ENCODE assay signal across 13 cellular contexts in the genomic region with DNA sequence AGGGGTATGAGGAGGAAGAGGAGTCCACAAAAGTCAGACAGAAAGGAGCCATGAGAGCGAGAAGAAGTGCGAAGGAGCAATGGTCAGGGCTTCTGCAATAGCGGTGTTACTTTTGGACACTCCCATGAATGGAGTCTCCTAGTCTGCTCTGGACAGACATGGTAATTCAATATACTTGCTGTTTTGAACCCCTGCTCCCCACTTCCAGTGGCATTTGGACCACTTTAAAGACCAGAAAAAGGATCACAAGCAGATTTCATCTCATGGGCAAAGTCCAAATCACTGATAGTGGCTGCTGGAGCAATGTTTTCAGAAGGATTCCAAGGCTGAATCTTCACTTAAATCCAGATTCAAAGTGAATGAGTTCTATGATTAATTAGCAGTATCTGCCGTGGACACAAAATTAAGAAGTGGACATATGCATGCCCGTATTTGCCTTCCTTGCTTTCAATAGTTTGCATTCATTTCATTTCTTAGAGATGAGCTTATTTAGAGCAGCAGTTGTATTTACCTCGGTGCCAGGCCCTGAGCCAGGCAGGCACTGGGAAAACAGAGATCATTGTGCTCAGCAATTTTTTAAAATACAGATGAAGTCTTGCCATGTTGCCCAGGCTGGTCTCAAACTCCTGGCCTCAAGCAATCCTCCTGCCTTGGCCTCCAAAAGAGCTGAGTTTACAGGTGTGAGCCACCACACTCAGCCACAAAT.
DNase-seq lines count a peak whose midpoint lies in the region; ATAC-seq and TF ChIP-seq lines count a peak whose summit lies in the region.
"Had no signal": no experiment of that assay in that cellular context is flagged by ENCODE, and none has a peak within 500 bp of the region (broad histone marks: within the 10 kb centered on the region; RNA-seq: fewer than 3 reads in every experiment).

No MANE protein-coding gene starts in this region.

- no peaks in the 10 kb centered on the region for H3K9me3 ChIP-seq in left ventricle myocardium inferior (replicated peaks)
- no peaks in the 10 kb centered on the region for H3K9me3 ChIP-seq in right cardiac atrium (ENCODE audit: control insufficient read depth, low read length)
- H3K9me3 ChIP-seq in mesenchymal stem cell (ENCODE audit: control insufficient read depth, low read length), result no peaks in the 10 kb centered on the region
- H3K9me3 ChIP-seq in vagina, result no peaks in the 10 kb centered on the region
- H3K9me3 ChIP-seq in neuronal stem cell (replicated peaks in 1 of 2; ENCODE audit: control insufficient read depth in 2 of 2, insufficient read depth in 1 of 2, low read depth in 1 of 2, low read length in 2 of 2), result no peaks in the 10 kb centered on the region
- H3K9me3 ChIP-seq: BE2C had no signal

- no peak for TF ChIP-seq CTCF in left ventricle myocardium inferior (IDR thresholded peaks at IDR 0.05; ENCODE audit: borderline replicate concordance)
- no peak for TF ChIP-seq CTCF in vagina (IDR thresholded peaks at IDR 0.05)
- no peak for TF ChIP-seq CTCF in GM13976 (IDR thresholded peaks at IDR 0.05; ENCODE audit: borderline replicate concordance, control extremely low read depth, extremely low read depth, insufficient read depth, missing control alignments)

- WGBS in right cardiac atrium, result 67% methylated on average over 6 of the region's 6 CpGs
- WGBS in mesenchymal stem cell, result 89% methylated on average over 6 of the region's 6 CpGs
- WGBS in neuronal stem cell (ENCODE audit: extremely low coverage in 2 of 2, insufficient read length in 2 of 2, insufficient replicate concordance in 1 of 2), 2 donors, result no CpG with 5 or more reads among the region's 6 CpGs

- H4K91ac ChIP-seq in mesenchymal stem cell (ENCODE audit: low read length) (no peak overlapping the region), neuronal stem cell (ENCODE audit: low read depth, low read length, poor library complexity) (no peak overlapping the region)

- no peak for TF ChIP-seq POLR2A in vagina (IDR thresholded peaks at IDR 0.05)

- H3K14ac ChIP-seq in mesenchymal stem cell (ENCODE audit: low read length in 2 of 2) (no peak overlapping the region), neuronal stem cell (ENCODE audit: low read length) (no peak overlapping the region)

- H2AFZ ChIP-seq in mesenchymal stem cell (ENCODE audit: low read depth, low read length) (no peak overlapping the region), neuronal stem cell (ENCODE audit: low read length) (no peak overlapping the region)

- H3K9ac ChIP-seq in mesenchymal stem cell (ENCODE audit: low read length) (peak overlapping the region; percentile 6), neuronal stem cell (ENCODE audit: low read depth, low read length, poor library complexity) (no peak overlapping the region)

- H3K27me3 ChIP-seq in left ventricle myocardium inferior (ENCODE audit: low read depth) (no peaks in the 10 kb centered on the region), right cardiac atrium (ENCODE audit: control insufficient read depth, insufficient read depth) (no peaks in the 10 kb centered on the region), mesenchymal stem cell (ENCODE audit: control insufficient read depth in 1 of 2, insufficient read depth in 1 of 2, low read length in 2 of 2) (no peaks in the 10 kb centered on the region), vagina (no peaks in the 10 kb centered on the region), neuronal stem cell (ENCODE audit: control insufficient read depth in 3 of 3, insufficient read depth in 3 of 3, low read depth in 1 of 3, low read length in 3 of 3) (no peaks in the 10 kb centered on the region)
- H3K27me3 ChIP-seq: BE2C had no signal

- intact Hi-C loops in left ventricle myocardium inferior (cut with micrococcal nuclease), result no loop called here
- intact Hi-C loops in right cardiac atrium (cut with DNase I), result no loop called here
- intact Hi-C loops in vagina (cut with DNase I), result no loop called here

- no peak overlapping the region for H3K4ac ChIP-seq in mesenchymal stem cell (ENCODE audit: low read depth in 1 of 2, low read length in 2 of 2)
- no peak overlapping the region for H3K4ac ChIP-seq in neuronal stem cell (ENCODE audit: low read length)

- H2AK5ac ChIP-seq in mesenchymal stem cell (ENCODE audit: low read length, severe bottlenecking) (no peak overlapping the region), neuronal stem cell (ENCODE audit: low read depth, low read length) (no peak overlapping the region)

- in situ Hi-C loops in GM13976 (cut with MboI; ENCODE audit: low sequenced_read_pairs, unreplicated experiment), result no loop called here

- H3K18ac ChIP-seq in mesenchymal stem cell (ENCODE audit: low read depth in 1 of 2, low read length in 2 of 2), result no peak overlapping the region
- no peak overlapping the region for H3K18ac ChIP-seq in neuronal stem cell (ENCODE audit: low read length)

- H3K4me1 ChIP-seq in left ventricle myocardium inferior (peaks cover 35% of the 10 kb centered on the region), right cardiac atrium (ENCODE audit: control insufficient read depth, insufficient read depth, low read length) (peaks cover 4% of the 10 kb centered on the region), mesenchymal stem cell (ENCODE audit: control insufficient read depth, insufficient read depth, low read depth, low read length) (peaks cover 4% of the 10 kb centered on the region), vagina (peaks cover 19% of the 10 kb centered on the region), neuronal stem cell (ENCODE audit: control insufficient read depth in 2 of 2, insufficient read depth in 1 of 2, low read depth in 1 of 2, low read length in 2 of 2) (peaks cover 8 to 9% of the 10 kb centered on the region in 2 donors)
- H3K4me1 ChIP-seq: BE2C had no signal

- no peak for DNase-seq in left ventricle myocardium inferior
- no peak for DNase-seq in right cardiac atrium
- DNase-seq in caudate nucleus (lab: John Stamatoyannopoulos, UW), result no peak
- DNase-seq in mesenchymal stem cell, result no peak
- no peak for DNase-seq in vagina (ENCODE audit: extremely low spot score in 2 of 2)
- DNase-seq in GM13976 (ENCODE audit: low spot score), result no peak
- DNase-seq in neuronal stem cell (ENCODE audit: low spot score), result no peak
- no peak for DNase-seq in nucleus accumbens (lab: John Stamatoyannopoulos, UW)
- DNase-seq: CD8-positive, alpha-beta memory T cell; NCI-H1436; NCI-H1930; NCI-H526 treated with DMSO at 0.1 percent for 48 hours had no signal

- H3K4me3 ChIP-seq in left ventricle myocardium inferior, result no peak overlapping the region
- H3K4me3 ChIP-seq in right cardiac atrium (ENCODE audit: low read length), result no peak overlapping the region
- H3K4me3 ChIP-seq in mesenchymal stem cell (ENCODE audit: insufficient read depth in 1 of 2, low read depth in 1 of 2, low read length in 2 of 2), result no peak overlapping the region
- no peak overlapping the region for H3K4me3 ChIP-seq in vagina
- H3K4me3 ChIP-seq in neuronal stem cell (ENCODE audit: low read length in 2 of 2), result no peak overlapping the region

- no peak overlapping the region for H3K4me2 ChIP-seq in mesenchymal stem cell (ENCODE audit: low read length, poor library complexity, severe bottlenecking)
- no peak overlapping the region for H3K4me2 ChIP-seq in neuronal stem cell (ENCODE audit: insufficient read depth, low read length, poor library complexity, severe bottlenecking)

- no peak overlapping the region for H2BK120ac ChIP-seq in mesenchymal stem cell (ENCODE audit: low read depth, low read length)
- no peak overlapping the region for H2BK120ac ChIP-seq in neuronal stem cell (ENCODE audit: low read depth, low read length)

- H3K27ac ChIP-seq in left ventricle myocardium inferior (replicated peaks) (peak overlapping the region; percentile 10), right cardiac atrium (ENCODE audit: low read length) (no peak overlapping the region), caudate nucleus (ENCODE audit: low read depth, low read length) (peak overlapping the region; percentile 13), mesenchymal stem cell (ENCODE audit: low read length, poor library complexity, severe bottlenecking) (no peak overlapping the region), vagina (peak overlapping the region; percentile 4), neuronal stem cell (replicated peaks; ENCODE audit: low read length) (no peak overlapping the region)

- H4K8ac ChIP-seq in mesenchymal stem cell (ENCODE audit: low read length), result no peak overlapping the region
- H4K8ac ChIP-seq in neuronal stem cell (ENCODE audit: low read depth, low read length), result no peak overlapping the region

- H2BK5ac ChIP-seq in mesenchymal stem cell (ENCODE audit: low read depth, low read length, poor library complexity, severe bottlenecking) (no peak overlapping the region), neuronal stem cell (ENCODE audit: low read length) (no peak overlapping the region)

- H2BK15ac ChIP-seq in mesenchymal stem cell (ENCODE audit: low read depth, poor library complexity, severe bottlenecking) (no peak overlapping the region), neuronal stem cell (ENCODE audit: low read length) (no peak overlapping the region)

- no peak overlapping the region for H2BK12ac ChIP-seq in mesenchymal stem cell (ENCODE audit: low read length in 2 of 2)
- H2BK12ac ChIP-seq in neuronal stem cell (ENCODE audit: low read length), result no peak overlapping the region

- no peak for ATAC-seq in right cardiac atrium

- no peaks in the 10 kb centered on the region for H3K79me1 ChIP-seq in mesenchymal stem cell (replicated peaks; ENCODE audit: low read length, poor library complexity, severe bottlenecking)
- H3K79me1 ChIP-seq in neuronal stem cell (ENCODE audit: low read depth, low read length), result no peaks in the 10 kb centered on the region

- H3K23ac ChIP-seq in mesenchymal stem cell (ENCODE audit: low read length in 2 of 2), result no peak overlapping the region
- no peak overlapping the region for H3K23ac ChIP-seq in neuronal stem cell (ENCODE audit: low read depth, low read length, poor library complexity)

- H3K36me3 ChIP-seq in left ventricle myocardium inferior (no peaks in the 10 kb centered on the region), mesenchymal stem cell (ENCODE audit: control insufficient read depth in 1 of 2, insufficient read depth in 2 of 2, low read depth in 1 of 2, low read length in 2 of 2) (no peaks in the 10 kb centered on the region), vagina (no peaks in the 10 kb centered on the region), neuronal stem cell (replicated peaks in 1 of 2; ENCODE audit: control insufficient read depth in 2 of 2, insufficient read depth in 2 of 2, low read length in 2 of 2) (no peaks in the 10 kb centered on the region)
- H3K36me3 ChIP-seq: BE2C had no signal

Comparison
In these comparisons a context has a peak if more than half of its experiments do, and no peak if none do; other contexts are left out.
1. H3K27ac ChIP-seq: peak in left ventricle myocardium inferior (single experiment), caudate nucleus (single experiment) and vagina (single experiment); none in right cardiac atrium (single experiment), mesenchymal stem cell (single experiment) and neuronal stem cell (single experiment).